2 cellular contexts compared by ENCODE assay signal in the genomic region with DNA sequence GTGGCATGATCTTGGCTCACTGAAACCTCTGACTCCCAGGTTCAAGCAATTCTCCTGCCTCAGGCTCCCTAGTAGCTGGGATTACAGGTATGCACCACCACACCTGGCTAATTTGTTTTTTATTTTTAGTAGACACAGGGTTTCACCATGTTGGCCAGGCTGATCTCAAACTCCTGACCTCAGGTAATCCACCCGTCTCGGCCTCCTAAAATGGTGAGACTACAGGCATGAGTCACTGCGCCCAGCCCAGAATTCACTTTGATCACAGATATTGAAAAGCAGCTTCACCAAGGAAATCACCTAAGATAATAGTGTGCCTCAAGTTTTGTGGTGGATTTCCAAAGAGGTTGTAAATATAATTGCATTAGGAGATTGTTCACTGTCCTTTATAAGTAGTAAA. TPM values are rescaled to one million over a fixed set of nuclear protein-coding genes. Genes with fewer than 3 reads are reported as not detected.
"Had no signal": no experiment of that assay in that cellular context is flagged by ENCODE, and none has a peak within 500 bp of the region (broad histone marks: within the 10 kb centered on the region; RNA-seq: fewer than 3 reads in every experiment).

No MANE protein-coding gene starts in this region.

RNA-seq across cellular contexts. Expression of a gene that starts 4.2 kb away (rescaled TPM):
- total RNA-seq: naive thymus-derived CD8-positive, alpha-beta T cell; T-helper 1 cell treated with Interleukin-12 subunit alpha and Interleukin-12 subunit beta and Interleukin-4 antibody, amounts not matched to agents 30 ng/mL and 1 ng/mL, for 36 hours had no signal
- polyA plus RNA-seq: naive thymus-derived CD8-positive, alpha-beta T cell had no signal
